Comparison of ENCODE assay signal across 9 cellular contexts in genomic region chrX:115689931-115690330, GRCh38.
A peak's percentile ranks its signal among the peaks of the same experiment; 100 is the strongest.
DNase-seq lines count a peak whose midpoint lies in the region; ATAC-seq and TF ChIP-seq lines count a peak whose summit lies in the region.
"Had no signal": no experiment of that assay in that cellular context is flagged by ENCODE, and none has a peak within 500 bp of the region (broad histone marks: within the 10 kb centered on the region; RNA-seq: fewer than 3 reads in every experiment).

No MANE protein-coding gene starts in this region.

- no peak for TF ChIP-seq EP300 in ovary (IDR thresholded peaks at IDR 0.05)

- DNase-seq in EH (ENCODE audit: low read depth) (peak; percentile 59), SK-N-MC (ENCODE audit: low read depth, low spot score) (no peak), fibroblast of villous mesenchyme (ENCODE audit: low read depth) (peak; percentile 6), pons (ENCODE audit: low spot score) (peak; percentile 1), NCI-H1092 treated with DMSO at 0.1 percent for 48 hours (lab: John Stamatoyannopoulos, UW) (no peak), cerebellar nuclear complex (lab: John Stamatoyannopoulos, UW) (no peak), psoas muscle (no peak), ovary (no peak)
- DNase-seq: kidney had no signal

- WGBS in psoas muscle, 3 donors = 26 to 61% (median 39%) methylated on average over 4 of the region's 4 CpGs
- 22 to 25% (median 25%) methylated on average over 4 of the region's 4 CpGs for WGBS in ovary, 3 donors

- peak overlapping the region; percentile 57; the same call in 1 of the 2 replicates for H3K27ac ChIP-seq in SK-N-MC
- H3K27ac ChIP-seq in psoas muscle = no peak overlapping the region
- no peak overlapping the region for H3K27ac ChIP-seq in ovary

- peak overlapping the region; percentile 67 for H3K9ac ChIP-seq in SK-N-MC (ENCODE audit: insufficient read length)

- H3K9me3 ChIP-seq in SK-N-MC (ENCODE audit: low read depth, low read length) (no peaks in the 10 kb centered on the region), psoas muscle (no peaks in the 10 kb centered on the region), ovary (no peaks in the 10 kb centered on the region)

- TF ChIP-seq CTCF in fibroblast of villous mesenchyme (IDR thresholded peaks at IDR 0.05; ENCODE audit: insufficient read depth, low read depth, low read length) = no peak
- no peak for TF ChIP-seq CTCF in psoas muscle (IDR thresholded peaks at IDR 0.05)
- TF ChIP-seq CTCF in ovary (IDR thresholded peaks at IDR 0.05) = no peak

- ATAC-seq in psoas muscle = no peak

- H3K27me3 ChIP-seq in psoas muscle (ENCODE audit: insufficient read depth in 3 of 3, low read length in 2 of 3) = peaks cover 0 to 19% (median 0%) of the 10 kb centered on the region in 3 donors
- no peaks in the 10 kb centered on the region for H3K27me3 ChIP-seq in ovary

- TF ChIP-seq POLR2A in ovary (IDR thresholded peaks at IDR 0.05) = no peak

- no peak overlapping the region for H3K4me3 ChIP-seq in SK-N-MC
- no peak overlapping the region for H3K4me3 ChIP-seq in fibroblast of villous mesenchyme (ENCODE audit: low read depth, low read length)
- no peak overlapping the region for H3K4me3 ChIP-seq in psoas muscle
- no peak overlapping the region for H3K4me3 ChIP-seq in ovary

- intact Hi-C loops in psoas muscle (cut with DNase I) = loop anchor here (5.0 kb wide), 1 partner anchor 358 kb away; no protein-coding TSS in a partner anchor
- intact Hi-C loops in ovary (cut with DNase I) = no loop called here

- H3K4me1 ChIP-seq in psoas muscle (no peaks in the 10 kb centered on the region), ovary (ENCODE audit: insufficient read depth) (no peaks in the 10 kb centered on the region)

- H3K36me3 ChIP-seq in SK-N-MC (ENCODE audit: insufficient read depth, low read length) = no peaks in the 10 kb centered on the region
- no peaks in the 10 kb centered on the region for H3K36me3 ChIP-seq in psoas muscle (ENCODE audit: insufficient read depth in 1 of 2, low read depth in 1 of 2)
- no peaks in the 10 kb centered on the region for H3K36me3 ChIP-seq in ovary

Comparison
In these comparisons a context has a peak if more than half of its experiments do, and no peak if none do; other contexts are left out.
1. DNase-seq: peak in EH (single experiment), fibroblast of villous mesenchyme (single experiment) and pons (single experiment); none in SK-N-MC (single experiment), NCI-H1092 treated with DMSO at 0.1 percent for 48 hours (single experiment), cerebellar nuclear complex (0 of 2), psoas muscle (0 of 2) and ovary (0 of 5).
2. intact Hi-C loops: an anchor here in psoas muscle (5.0 kb wide); none called in ovary.